10 cellular contexts compared by ENCODE assay signal in genomic region chr9:84604223-84604622, GRCh38.
"Had no signal": no experiment of that assay in that cellular context is flagged by ENCODE, and none has a peak within 500 bp of the region (broad histone marks: within the 10 kb centered on the region; RNA-seq: fewer than 3 reads in every experiment).

No MANE protein-coding gene starts in this region.

- H3K9ac ChIP-seq: KMS-11 had no signal

- ATAC-seq: HepG2 had no signal

- FAIRE-seq: HepG2, HTR-8/SVneo had no signal

- H3K27ac Mint-ChIP-seq: IgD-negative memory B cell had no signal

- DNase-seq: IMR-90, Karpas-422, Kasumi-1, KBM-7, KG1 had no signal

- H3K4me1 Mint-ChIP-seq: IgD-negative memory B cell had no signal

- H3K4me3 Mint-ChIP-seq: IgD-negative memory B cell had no signal

- H3K27ac ChIP-seq: HL-60, KMS-11 had no signal

- H3K4me2 ChIP-seq: KMS-11 had no signal

- H3K36me3 Mint-ChIP-seq: IgD-negative memory B cell had no signal
